In genomic region chr3:160677459-160677901, GRCh38 we compare ENCODE assay signal across 18 cellular contexts. TPM values are rescaled to one million over a fixed set of nuclear protein-coding genes. Genes with fewer than 3 reads are reported as not detected.
DNase-seq lines count a peak whose midpoint lies in the region; ATAC-seq, FAIRE-seq and TF ChIP-seq lines count a peak whose summit lies in the region.
"Had no signal": no experiment of that assay in that cellular context is flagged by ENCODE, and none has a peak within 500 bp of the region (broad histone marks: within the 10 kb centered on the region; RNA-seq: fewer than 3 reads in every experiment).

No MANE protein-coding gene starts in this region.

- H3F3A ChIP-seq in neural progenitor cell (ENCODE audit: low read depth), result no peaks in the 10 kb centered on the region

- H3K9me3 ChIP-seq in Caco-2 (no peaks in the 10 kb centered on the region), esophagus (ENCODE audit: control insufficient read depth in 2 of 2, insufficient read depth in 1 of 2, low read depth in 1 of 2, low read length in 1 of 2) (no peaks in the 10 kb centered on the region), neural progenitor cell (ENCODE audit: low read depth) (no peaks in the 10 kb centered on the region), kidney (ENCODE audit: control insufficient read depth in 1 of 2, low read length in 2 of 2) (no peaks in the 10 kb centered on the region)
- H3K9me3 ChIP-seq: sigmoid colon, upper lobe of right lung had no signal

- TF ChIP-seq CTCF in Caco-2 (IDR thresholded peaks at IDR 0.05; ENCODE audit: insufficient read depth in 1 of 2, low read depth in 1 of 2, low read length in 1 of 2, severe bottlenecking in 1 of 2, unreplicated experiment in 1 of 2) (no peak), neural progenitor cell (IDR thresholded peaks at IDR 0.05) (no peak), kidney (IDR thresholded peaks at IDR 0.05; ENCODE audit: borderline replicate concordance, extremely low read depth, insufficient read depth) (no peak)

- no peak overlapping the region for H3K4me2 ChIP-seq in neural progenitor cell

- TF ChIP-seq POLR2A in GM12891 (IDR thresholded peaks at IDR 0.05; ENCODE audit: low read depth, low read length), result no peak

- CTCF ChIA-PET in Caco-2 (lab: Charles Lee), result interaction anchor here (1.6 to 1.7 kb wide), 2 partner anchors 10 to 60 kb away, joined by 4 to 8 read pairs; no protein-coding TSS in a partner anchor

- H3K4me1 Mint-ChIP-seq in Caco-2 (ENCODE audit: low read depth, unreplicated experiment) (peaks cover 51% of the 10 kb centered on the region), neural progenitor cell (peaks cover 22% of the 10 kb centered on the region)

- peak overlapping the region; percentile 78 for H3K27ac Mint-ChIP-seq in Caco-2 (ENCODE audit: unreplicated experiment)
- peak overlapping the region; percentile 76 for H3K27ac Mint-ChIP-seq in neural progenitor cell
- H3K27ac Mint-ChIP-seq: dendritic cell treated with granulocyte-macrophage colony-stimulating factor and Interleukin-4, amounts not matched to agents 40 ng/mL and 50 ng/mL, for 4 days; T-helper 2 cell treated with Interferon-gamma antibody and Interleukin-4, amounts not matched to agents 5 μg/mL and 100 μg/mL, for 36 hours had no signal

- H3K9ac ChIP-seq in neural progenitor cell (no peak overlapping the region), kidney (ENCODE audit: low read length in 2 of 2) (no peak overlapping the region)

- FAIRE-seq in GM12891 (lab: Jason Lieb, UNC) (no peak), kidney (lab: Jason Lieb, UNC) (no peak)
- FAIRE-seq: HTR-8/SVneo had no signal

- H3K4me3 Mint-ChIP-seq in Caco-2 (ENCODE audit: unreplicated experiment), result peak overlapping the region; percentile 65
- peak overlapping the region; percentile 31 for H3K4me3 Mint-ChIP-seq in neural progenitor cell
- H3K4me3 Mint-ChIP-seq: dendritic cell treated with granulocyte-macrophage colony-stimulating factor and Interleukin-4, amounts not matched to agents 40 ng/mL and 50 ng/mL, for 4 days; T-helper 2 cell treated with Interferon-gamma antibody and Interleukin-4, amounts not matched to agents 5 μg/mL and 100 μg/mL, for 36 hours had no signal

- H3K27me3 Mint-ChIP-seq in Caco-2 (ENCODE audit: insufficient read depth, unreplicated experiment) (no peaks in the 10 kb centered on the region), neural progenitor cell (ENCODE audit: insufficient read depth, low read depth) (no peaks in the 10 kb centered on the region)

- intact Hi-C loops in Caco-2 (cut with micrococcal nuclease; ENCODE audit: unreplicated experiment), result no loop called here
- intact Hi-C loops in kidney (cut with DNase I), result no loop called here

- H3K36me3 Mint-ChIP-seq in Caco-2 (ENCODE audit: insufficient read depth, unreplicated experiment) (no peaks in the 10 kb centered on the region), neural progenitor cell (no peaks in the 10 kb centered on the region)

- H2AFZ ChIP-seq in neural progenitor cell (replicated peaks), result peak overlapping the region; percentile 65

- H4K20me1 ChIP-seq in neural progenitor cell (ENCODE audit: low read depth), result no peaks in the 10 kb centered on the region

- H3K27ac ChIP-seq in esophagus (ENCODE audit: low read depth in 2 of 2, low read length in 1 of 2) (peak overlapping the region; percentile 60 to 81), neural progenitor cell (no peak overlapping the region), kidney (ENCODE audit: low read depth in 2 of 2, low read length in 2 of 2) (no peak overlapping the region)
- H3K27ac ChIP-seq: sigmoid colon, upper lobe of right lung had no signal

- peak overlapping the region; percentile 3; the same call in 1 of the 2 replicates for H3K4me3 ChIP-seq in Caco-2 (ENCODE audit: low read depth, low read length)
- no peak overlapping the region for H3K4me3 ChIP-seq in esophagus (ENCODE audit: low read depth in 1 of 2, low read length in 2 of 2)
- no peak overlapping the region for H3K4me3 ChIP-seq in neural progenitor cell
- H3K4me3 ChIP-seq in kidney (ENCODE audit: low read length in 2 of 2), result no peak overlapping the region
- H3K4me3 ChIP-seq: sigmoid colon, upper lobe of right lung had no signal

- ATAC-seq in HG02759 (IDR thresholded peaks at IDR 0.05; ENCODE audit: unreplicated experiment), result no peak

- no peaks in the 10 kb centered on the region for H3K36me3 ChIP-seq in Caco-2 (ENCODE audit: control insufficient read depth, insufficient read depth, low read length)
- H3K36me3 ChIP-seq in esophagus (ENCODE audit: control insufficient read depth in 2 of 2, insufficient read depth in 2 of 2, low read length in 1 of 2), result no peaks in the 10 kb centered on the region
- H3K36me3 ChIP-seq in neural progenitor cell, result no peaks in the 10 kb centered on the region
- no peaks in the 10 kb centered on the region for H3K36me3 ChIP-seq in kidney (ENCODE audit: control insufficient read depth in 1 of 2, insufficient read depth in 2 of 2, low read length in 2 of 2)
- H3K36me3 ChIP-seq: sigmoid colon, upper lobe of right lung had no signal

- POLR2A ChIA-PET in Caco-2 (lab: Charles Lee), result no interaction called here

- H3K27me3 ChIP-seq in Caco-2 (replicated peaks; ENCODE audit: control insufficient read depth, insufficient read depth, low read length), result no peaks in the 10 kb centered on the region
- no peaks in the 10 kb centered on the region for H3K27me3 ChIP-seq in esophagus (ENCODE audit: control insufficient read depth in 1 of 2, insufficient read depth in 2 of 2, low read length in 2 of 2)
- H3K27me3 ChIP-seq in neural progenitor cell, result no peaks in the 10 kb centered on the region
- H3K27me3 ChIP-seq: sigmoid colon, upper lobe of right lung had no signal

- TSS peak; percentile 91 for BruUV-seq in Caco-2 (replicated peaks; lab: Mats Ljungman, UMichigan)

- H3K9me3 Mint-ChIP-seq in Caco-2 (ENCODE audit: unreplicated experiment) (no peaks in the 10 kb centered on the region), neural progenitor cell (no peaks in the 10 kb centered on the region)
- H3K9me3 Mint-ChIP-seq: dendritic cell treated with granulocyte-macrophage colony-stimulating factor and Interleukin-4, amounts not matched to agents 40 ng/mL and 50 ng/mL, for 4 days; T-helper 2 cell treated with Interferon-gamma antibody and Interleukin-4, amounts not matched to agents 5 μg/mL and 100 μg/mL, for 36 hours had no signal

- 68 to 72% methylated on average over 4 of the region's 4 CpGs for WGBS in esophagus, 2 donors

- DNase-seq in Caco-2 (peak; percentile 17 to 43), NCI-H226 (peak; percentile 50), neural progenitor cell (ENCODE audit: low spot score) (peak; percentile 44), NK-92 (lab: John Stamatoyannopoulos, UW; ENCODE audit: unreplicated experiment) (no peak), GM12891 (ENCODE audit: insufficient read length, low spot score) (no peak), kidney (no peak)
- DNase-seq: activated naive CD4-positive, alpha-beta T cell; glutamatergic neuron; NCI-H146; sigmoid colon; upper lobe of right lung had no signal

- no peaks in the 10 kb centered on the region for H3K79me2 ChIP-seq in neural progenitor cell (ENCODE audit: low read depth)

- H3K4me1 ChIP-seq in Caco-2, result peaks cover 60% of the 10 kb centered on the region
- peaks cover 0 to 3% of the 10 kb centered on the region in 2 donors for H3K4me1 ChIP-seq in esophagus (ENCODE audit: control insufficient read depth in 2 of 2, insufficient read depth in 2 of 2, low read length in 1 of 2)
- H3K4me1 ChIP-seq in neural progenitor cell, result peaks cover 12% of the 10 kb centered on the region
- no peaks in the 10 kb centered on the region for H3K4me1 ChIP-seq in kidney (ENCODE audit: control insufficient read depth in 1 of 2, insufficient read depth in 1 of 2, low read depth in 1 of 2, low read length in 2 of 2)
- H3K4me1 ChIP-seq: sigmoid colon, upper lobe of right lung had no signal

TF ChIP-seq in GM12891, 5 proteins besides CTCF, POLR2A, EP300 and RAD21:
- TF ChIP-seq POU2F2 (IDR thresholded peaks at IDR 0.05; ENCODE audit: low read depth, low read length), result no peak
- TF ChIP-seq POLR2AphosphoS5 (IDR thresholded peaks at IDR 0.05; ENCODE audit: low read depth, low read length), result no peak
- no peak for TF ChIP-seq PAX5 (IDR thresholded peaks at IDR 0.05; ENCODE audit: insufficient read depth, low read length, severe bottlenecking)
- no peak for TF ChIP-seq TAF1 (IDR thresholded peaks at IDR 0.05; ENCODE audit: low read depth, low read length)
- no peak for TF ChIP-seq SPI1 (IDR thresholded peaks at IDR 0.05; ENCODE audit: low read depth, low read length)

RNA-seq across cellular contexts. Expression of gene ARL14, which starts 0.5 kb away (rescaled TPM):
- total RNA-seq in Caco-2 (2022), result 0.81 and 0.84 TPM in 2 replicates
- polyA plus RNA-seq in esophagus, result 1 to 10 TPM; 1.1 to 1.3 TPM
- total RNA-seq in neural progenitor cell (ENCODE audit: low replicate concordance), result not detected in 2 replicates
- not detected for polyA plus RNA-seq in GM12891 (2012; ENCODE audit: low read depth, missing spikeins)
- total RNA-seq in kidney, result 0.31 TPM
- not detected for polyA plus RNA-seq in kidney (ENCODE audit: insufficient read depth, low read depth, low replicate concordance)
- total RNA-seq: G401, mesenteric fat pad, sigmoid colon, upper lobe of right lung had no signal

Comparison
In these comparisons a context has a peak if more than half of its experiments do, and no peak if none do; other contexts are left out.
1. DNase-seq: peak in Caco-2 (2 of 2), NCI-H226 (single experiment) and neural progenitor cell (single experiment); none in NK-92 (single experiment), GM12891 (single experiment) and kidney (single experiment).
2. H3K27ac ChIP-seq: peak in esophagus (2 of 2); none in neural progenitor cell (single experiment) and kidney (0 of 2).